25 cellular contexts compared by ENCODE assay signal in the genomic region with DNA sequence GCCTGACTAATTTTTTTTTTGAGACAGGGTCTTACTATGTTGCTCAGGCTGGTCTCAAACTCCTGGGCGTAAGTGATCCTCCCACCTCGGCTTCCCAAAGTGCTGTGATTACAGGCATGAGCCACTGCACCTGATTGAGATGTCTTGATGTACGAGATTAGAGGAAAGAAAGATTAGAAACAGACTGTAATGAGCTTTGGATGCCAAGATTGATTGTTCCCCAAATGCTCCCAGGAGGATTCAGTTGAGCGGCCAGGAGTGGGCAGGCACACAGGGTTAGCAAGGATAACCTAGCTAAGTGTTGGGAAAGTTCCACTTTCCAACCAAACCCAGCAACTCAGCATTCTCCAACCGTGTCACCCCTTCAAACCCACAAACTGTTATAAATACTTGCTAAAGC.
"Had no signal": no experiment of that assay in that cellular context is flagged by ENCODE, and none has a peak within 500 bp of the region (broad histone marks: within the 10 kb centered on the region; RNA-seq: fewer than 3 reads in every experiment).

No MANE protein-coding gene starts in this region.

- FAIRE-seq: colon, frontal cortex, kidney had no signal

- H3K27me3 ChIP-seq: hepatocyte, spleen, upper lobe of left lung, vagina had no signal

- H3K4me3 Mint-ChIP-seq: activated CD4-positive, alpha-beta memory T cell treated with anti-CD3 and anti-CD28 coated beads, Interleukin-2, amount 10 ng/mL, durations not matched to agents 7 days and 5 days; activated CD4-positive, alpha-beta T cell treated with anti-CD3 and anti-CD28 coated beads, Interleukin-2, amount 10 ng/mL, durations not matched to agents 24 days and 14 days; activated T-cell treated with anti-CD3 and anti-CD28 coated beads, Interleukin-2, amount 50 U/mL, for 24 hours; mesothelial cell of epicardium; stimulated activated naive CD8-positive, alpha-beta T cell treated with anti-CD3 and anti-CD28 coated beads, Interleukin-15, Interleukin-2, amounts not matched to agents 100 ng/mL and 50 ng/mL, for 24 hours; T-helper 1 cell treated with Interleukin-12 subunit alpha and Interleukin-12 subunit beta and Interleukin-4 antibody, amounts not matched to agents 30 μg/mL and 1 μg/mL, for 36 hours had no signal

- H3K9me3 Mint-ChIP-seq: activated CD4-positive, alpha-beta memory T cell treated with anti-CD3 and anti-CD28 coated beads, Interleukin-2, amount 10 ng/mL, durations not matched to agents 7 days and 5 days; activated CD4-positive, alpha-beta T cell treated with anti-CD3 and anti-CD28 coated beads, Interleukin-2, amount 10 ng/mL, durations not matched to agents 24 days and 14 days; activated naive CD4-positive, alpha-beta T cell treated with anti-CD3 and anti-CD28 coated beads, Interleukin-2, amount 50 U/mL, for 72 hours; activated T-cell treated with anti-CD3 and anti-CD28 coated beads, Interleukin-2, amount 50 U/mL, for 24 hours; mesothelial cell of epicardium; naive B cell; stimulated activated naive CD8-positive, alpha-beta T cell treated with anti-CD3 and anti-CD28 coated beads, Interleukin-15, Interleukin-2, amounts not matched to agents 100 ng/mL and 50 ng/mL, for 24 hours; T-helper 1 cell treated with Interleukin-12 subunit alpha and Interleukin-12 subunit beta and Interleukin-4 antibody, amounts not matched to agents 30 μg/mL and 1 μg/mL, for 36 hours had no signal

- DNase-seq: activated CD4-positive, alpha-beta memory T cell treated with anti-CD3 and anti-CD28 coated beads, Interleukin-2, amount 10 ng/mL, durations not matched to agents 7 days and 5 days; activated CD4-positive, alpha-beta T cell treated with anti-CD3 and anti-CD28 coated beads, Interleukin-2, amount 10 ng/mL, durations not matched to agents 24 days and 14 days; activated CD4-positive, CD25-positive, alpha-beta regulatory T cell treated with anti-CD3 and anti-CD28 coated beads, Interleukin-2, amount 50 U/mL, for 72 hours; activated CD8-positive, alpha-beta memory T cell treated with anti-CD3 and anti-CD28 coated beads, Interleukin-2, amount 50 U/mL, for 48 hours; activated T-cell treated with anti-CD3 and anti-CD28 coated beads, Interleukin-2, amount 50 U/mL, for 24 hours; dermis blood vessel endothelial cell; effector CD8-positive, alpha-beta T cell; kidney; left colon; naive B cell; posterior cingulate gyrus; right cardiac atrium; spleen; stimulated activated CD4-positive, alpha-beta T cell treated with anti-CD3 and anti-CD28 coated beads, Interleukin-4, amount 100 ng/mL, for 1 hour; T1000; upper lobe of left lung had no signal

- H3K36me3 ChIP-seq: spleen, thoracic aorta, upper lobe of left lung, vagina had no signal

- H3K27ac ChIP-seq: hepatocyte, spleen, thoracic aorta, upper lobe of left lung, vagina had no signal

- H3K4me1 ChIP-seq: vagina had no signal

- H3K4me3 ChIP-seq: hepatocyte, spleen, thoracic aorta, upper lobe of left lung, vagina had no signal

- H3K9me3 ChIP-seq: spleen, thoracic aorta, upper lobe of left lung, vagina had no signal

- ATAC-seq: activated naive CD4-positive, alpha-beta T cell treated with anti-CD3 and anti-CD28 coated beads, Interleukin-2, amount 50 U/mL, for 72 hours; left colon had no signal

- H3K27me3 Mint-ChIP-seq: activated T-cell treated with anti-CD3 and anti-CD28 coated beads, Interleukin-2, amount 50 U/mL, for 24 hours; stimulated activated naive CD8-positive, alpha-beta T cell treated with anti-CD3 and anti-CD28 coated beads, Interleukin-15, Interleukin-2, amounts not matched to agents 100 ng/mL and 50 ng/mL, for 24 hours had no signal

- H3K36me3 Mint-ChIP-seq: activated naive CD4-positive, alpha-beta T cell treated with anti-CD3 and anti-CD28 coated beads, Interleukin-2, amount 50 U/mL, for 72 hours; mesothelial cell of epicardium; naive B cell had no signal

- H3K27ac Mint-ChIP-seq: activated CD4-positive, alpha-beta memory T cell treated with anti-CD3 and anti-CD28 coated beads, Interleukin-2, amount 10 ng/mL, durations not matched to agents 7 days and 5 days; activated CD4-positive, alpha-beta T cell treated with anti-CD3 and anti-CD28 coated beads, Interleukin-2, amount 10 ng/mL, durations not matched to agents 24 days and 14 days; activated naive CD4-positive, alpha-beta T cell treated with anti-CD3 and anti-CD28 coated beads, Interleukin-2, amount 50 U/mL, for 72 hours; activated T-cell treated with anti-CD3 and anti-CD28 coated beads, Interleukin-2, amount 50 U/mL, for 24 hours; naive B cell; stimulated activated naive CD8-positive, alpha-beta T cell treated with anti-CD3 and anti-CD28 coated beads, Interleukin-15, Interleukin-2, amounts not matched to agents 100 ng/mL and 50 ng/mL, for 24 hours; T-helper 1 cell treated with Interleukin-12 subunit alpha and Interleukin-12 subunit beta and Interleukin-4 antibody, amounts not matched to agents 30 μg/mL and 1 μg/mL, for 36 hours had no signal
